ENCODE assay signal across 8 cellular contexts in genomic region chr12:54279632-54280400, GRCh38. TPM values are rescaled to one million over a fixed set of nuclear protein-coding genes. Genes with fewer than 3 reads are reported as not detected.
DNase-seq lines count a peak whose midpoint lies in the region; ATAC-seq, FAIRE-seq and TF ChIP-seq lines count a peak whose summit lies in the region.

TSS of gene CBX5 (minus strand) at chr12:54280122. CDS start at chr12:54257650, 22,472 bp downstream.

- no peak within 1 kb of the TSS for H3K4me3 Mint-ChIP-seq in Caco-2 (ENCODE audit: unreplicated experiment)
- no peak within 1 kb of the TSS for H3K4me3 Mint-ChIP-seq in activated CD8-positive, alpha-beta memory T cell treated with anti-CD3 and anti-CD28 coated beads, Interleukin-2, amount 10 ng/mL, durations not matched to agents 7 days and 5 days

- H3K9me3 ChIP-seq in Caco-2: no peaks in the 10 kb centered on the region

- H3K4me1 Mint-ChIP-seq in Caco-2 (ENCODE audit: low read depth, unreplicated experiment): peaks cover 12% of the 10 kb centered on the region
- H3K4me1 Mint-ChIP-seq in activated CD8-positive, alpha-beta memory T cell treated with anti-CD3 and anti-CD28 coated beads, Interleukin-2, amount 10 ng/mL, durations not matched to agents 7 days and 5 days: peaks cover 56% of the 10 kb centered on the region

- peak within 1 kb of the TSS; percentile 80 for H3K4me3 ChIP-seq in Caco-2 (ENCODE audit: low read depth, low read length)

- DNase-seq in Caco-2 (peak; percentile 98 to 100), HUDEP-2 (lab: John Stamatoyannopoulos, UW; ENCODE audit: unreplicated experiment in 76 of 76) (peak in 75 of 76 experiments; percentile 75 to 99 (median 97)), NOMO-1 treated with dmso at 0.1 percent for 144 hours (lab: John Stamatoyannopoulos, UW; ENCODE audit: unreplicated experiment) (peak; percentile 98), mesenteric fat pad (ENCODE audit: low spot score) (peak; percentile 100)
- peak; percentile 100 for DNase-seq in activated CD8-positive, alpha-beta memory T cell treated with anti-CD3 and anti-CD28 coated beads, Interleukin-2, amount 10 ng/mL, durations not matched to agents 7 days and 5 days
- DNase-seq in stimulated activated CD8-positive, alpha-beta memory T cell treated with anti-CD3 and anti-CD28 coated beads, Interleukin-15, amount 100 ng/mL, for 24 hours (ENCODE audit: low read depth): peak; percentile 98

- H3K36me3 Mint-ChIP-seq in Caco-2 (ENCODE audit: insufficient read depth, unreplicated experiment): peaks cover 18% of the 10 kb centered on the region
- H3K36me3 Mint-ChIP-seq in activated CD8-positive, alpha-beta memory T cell treated with anti-CD3 and anti-CD28 coated beads, Interleukin-2, amount 10 ng/mL, durations not matched to agents 7 days and 5 days: peaks cover 26% of the 10 kb centered on the region

- POLR2A ChIA-PET in Caco-2 (lab: Charles Lee): interaction anchor here (0.5 to 2.9 kb wide), 26 partner anchors 9 to 1550 kb away, joined by 3 to 99 read pairs (median 6); partner anchors contain the start of genes CD63, COPZ1, DNAJC14 and HOXC8

- no peaks in the 10 kb centered on the region for H3K27me3 Mint-ChIP-seq in Caco-2 (ENCODE audit: insufficient read depth, unreplicated experiment)
- H3K27me3 Mint-ChIP-seq in activated CD8-positive, alpha-beta memory T cell treated with anti-CD3 and anti-CD28 coated beads, Interleukin-2, amount 10 ng/mL, durations not matched to agents 7 days and 5 days: no peaks in the 10 kb centered on the region

- peak; percentile 66 for ATAC-seq in GM21390 (IDR thresholded peaks at IDR 0.05; ENCODE audit: unreplicated experiment)
- ATAC-seq in activated CD8-positive, alpha-beta memory T cell treated with anti-CD3 and anti-CD28 coated beads, Interleukin-2, amount 10 ng/mL, durations not matched to agents 7 days and 5 days: peak; percentile 75

- CTCF ChIA-PET in Caco-2 (lab: Charles Lee): interaction anchor here (0.5 to 2.9 kb wide), 14 partner anchors 10 to 646 kb away, joined by 3 to 40 read pairs (median 4); partner anchors contain the start of genes COPZ1, HOXC10 and NFE2
- CTCF ChIA-PET in activated CD8-positive, alpha-beta memory T cell treated with anti-CD3 and anti-CD28 coated beads, Interleukin-2, amount 10 ng/mL, durations not matched to agents 7 days and 5 days (lab: Charles Lee): interaction anchor here (0.7 to 3.8 kb wide), 14 partner anchors 8 to 100 kb away, joined by 3 to 19 read pairs (median 4); partner anchors contain the start of gene COPZ1

- BruUV-seq in Caco-2 (replicated peaks; lab: Mats Ljungman, UMichigan): no TSS peak

- peaks cover 3% of the 10 kb centered on the region; the same call in 1 of the 2 replicates for H3K36me3 ChIP-seq in Caco-2 (ENCODE audit: control insufficient read depth, insufficient read depth, low read length)

- peaks cover 31% of the 10 kb centered on the region for H3K4me1 ChIP-seq in Caco-2

- intact Hi-C loops in Caco-2 (cut with micrococcal nuclease; ENCODE audit: unreplicated experiment): loop anchor here (1.0 to 2.0 kb wide), 7 partner anchors 18 to 779 kb away; partner anchors contain the start of genes COPZ1, NFE2 and TARBP2

- H3K9me3 Mint-ChIP-seq in Caco-2 (ENCODE audit: unreplicated experiment): no peaks in the 10 kb centered on the region
- no peaks in the 10 kb centered on the region for H3K9me3 Mint-ChIP-seq in activated CD8-positive, alpha-beta memory T cell treated with anti-CD3 and anti-CD28 coated beads, Interleukin-2, amount 10 ng/mL, durations not matched to agents 7 days and 5 days (ENCODE audit: low read depth)

- TF ChIP-seq CTCF in Caco-2 (IDR thresholded peaks at IDR 0.05; ENCODE audit: insufficient read depth in 1 of 2, low read depth in 1 of 2, low read length in 1 of 2, severe bottlenecking in 1 of 2, unreplicated experiment in 1 of 2): no peak

- FAIRE-seq in endometrium (lab: Jason Lieb, UNC): peak; percentile 82

- no peak within 1 kb of the TSS for H3K27ac Mint-ChIP-seq in Caco-2 (ENCODE audit: unreplicated experiment)
- H3K27ac Mint-ChIP-seq in activated CD8-positive, alpha-beta memory T cell treated with anti-CD3 and anti-CD28 coated beads, Interleukin-2, amount 10 ng/mL, durations not matched to agents 7 days and 5 days: no peak within 1 kb of the TSS

- H3K27me3 ChIP-seq in Caco-2 (replicated peaks; ENCODE audit: control insufficient read depth, insufficient read depth, low read length): no peaks in the 10 kb centered on the region

RNA-seq across cellular contexts. Expression of gene CBX5, which starts in this region (rescaled TPM):
- total RNA-seq in Caco-2 (2022): 85.2 and 85.5 TPM in 2 replicates
- total RNA-seq in activated CD8-positive, alpha-beta memory T cell treated with anti-CD3 and anti-CD28 coated beads, Interleukin-2, amount 10 ng/mL, durations not matched to agents 7 days and 5 days: 100 to 1,000 TPM; 102 to 113 TPM
- 35.2 TPM for total RNA-seq in mesenteric fat pad

Comparison
In these comparisons a context has a peak if more than half of its experiments do, and no peak if none do; other contexts are left out.
1. Peak in every context shown above with its lines: DNase-seq, ATAC-seq and H3K4me3 ChIP-seq.